In genomic region chr4:53987761-53988171, GRCh38 we compare ENCODE assay signal across 13 cellular contexts.
DNase-seq lines count a peak whose midpoint lies in the region; FAIRE-seq and TF ChIP-seq lines count a peak whose summit lies in the region.
"Had no signal": no experiment of that assay in that cellular context is flagged by ENCODE, and none has a peak within 500 bp of the region (broad histone marks: within the 10 kb centered on the region; RNA-seq: fewer than 3 reads in every experiment).

No MANE protein-coding gene starts in this region.

- TF ChIP-seq CTCF in RWPE1 (conservative IDR thresholded peaks at IDR 0.05; ENCODE audit: low read depth): no peak
- TF ChIP-seq CTCF in fibroblast of mammary gland (conservative IDR thresholded peaks at IDR 0.05; ENCODE audit: control insufficient read depth, insufficient read depth, low read depth, low read length): no peak
- no peak for TF ChIP-seq CTCF in osteocyte (IDR thresholded peaks at IDR 0.05)

- TF ChIP-seq POLR2A in GM12892 (IDR thresholded peaks at IDR 0.05; ENCODE audit: low read depth, low read length): no peak

- H3K4me1 Mint-ChIP-seq in osteocyte (ENCODE audit: unreplicated experiment): peaks cover 2% of the 10 kb centered on the region

- peak overlapping the region; percentile 3 for H3K27ac Mint-ChIP-seq in osteocyte (ENCODE audit: unreplicated experiment)
- H3K27ac Mint-ChIP-seq: activated T-helper 1 cell treated with anti-CD3 and anti-CD28 coated beads, Interleukin-12 subunit alpha, Interleukin-12 subunit beta, Interleukin-2, Interleukin-4 antibody, amounts not matched to agents 30 ng/mL and 10 ng/mL and 1 ng/mL, durations not matched to agents 14 hours and 24 hours and 36 hours had no signal

- CTCF ChIA-PET in RWPE1 (lab: Yijun Ruan, JAX): interaction anchor here (1.5 kb wide), 1 partner anchor 23 kb away, joined by 3 read pairs; no protein-coding TSS in a partner anchor

- FAIRE-seq in GM12892 (lab: Jason Lieb, UNC) (no peak), HTR-8/SVneo (lab: Jason Lieb, UNC) (no peak)
- FAIRE-seq: GM18507, TTC549 had no signal

- H3K36me3 Mint-ChIP-seq in osteocyte (ENCODE audit: unreplicated experiment): no peaks in the 10 kb centered on the region

- POLR2A ChIA-PET in RWPE1 (lab: Yijun Ruan, JAX; ENCODE audit: low non-redundant PET): interaction anchor here (0.6 kb wide), 1 partner anchor 128 kb away, joined by 4 read pairs; no protein-coding TSS in a partner anchor

- no peak overlapping the region for H3K4me3 ChIP-seq in fibroblast of mammary gland (ENCODE audit: control insufficient read depth, low read depth, low read length)
- H3K4me3 ChIP-seq: heart right ventricle, upper lobe of right lung had no signal

- no peaks in the 10 kb centered on the region for H3K9me3 Mint-ChIP-seq in osteocyte (ENCODE audit: unreplicated experiment)
- H3K9me3 Mint-ChIP-seq: activated T-helper 1 cell treated with anti-CD3 and anti-CD28 coated beads, Interleukin-12 subunit alpha, Interleukin-12 subunit beta, Interleukin-2, Interleukin-4 antibody, amounts not matched to agents 30 ng/mL and 10 ng/mL and 1 ng/mL, durations not matched to agents 14 hours and 24 hours and 36 hours had no signal

- H3K27ac ChIP-seq in RWPE1: no peak overlapping the region
- H3K27ac ChIP-seq: heart right ventricle, KMS-11, upper lobe of right lung had no signal

- DNase-seq in GM04503 (ENCODE audit: low read depth): peak; percentile 37
- peak; percentile 65 for DNase-seq in RWPE1 (ENCODE audit: low spot score)
- peak; percentile 84 for DNase-seq in fibroblast of mammary gland (ENCODE audit: low read depth)
- no peak for DNase-seq in osteocyte (ENCODE audit: extremely low spot score, unreplicated experiment)
- no peak for DNase-seq in GM12892 (ENCODE audit: insufficient read length)
- DNase-seq in stimulated activated CD4-positive, alpha-beta T cell treated with anti-CD3 and anti-CD28 coated beads, Interleukin-2, amount 100 ng/mL, for 48 hours: no peak
- DNase-seq in HTR-8/SVneo (ENCODE audit: insufficient read length, low spot score): no peak
- DNase-seq: heart right ventricle, upper lobe of right lung had no signal

- H3K27me3 Mint-ChIP-seq in osteocyte (ENCODE audit: unreplicated experiment): no peaks in the 10 kb centered on the region

- no peak overlapping the region for H3K4me3 Mint-ChIP-seq in osteocyte (ENCODE audit: unreplicated experiment)
- H3K4me3 Mint-ChIP-seq: activated T-helper 1 cell treated with anti-CD3 and anti-CD28 coated beads, Interleukin-12 subunit alpha, Interleukin-12 subunit beta, Interleukin-2, Interleukin-4 antibody, amounts not matched to agents 30 ng/mL and 10 ng/mL and 1 ng/mL, durations not matched to agents 14 hours and 24 hours and 36 hours had no signal

Comparison
In these comparisons a context has a peak if more than half of its experiments do, and no peak if none do; other contexts are left out.
1. DNase-seq: peak in GM04503 (single experiment), RWPE1 (single experiment) and fibroblast of mammary gland (single experiment); none in osteocyte (single experiment), GM12892 (single experiment), stimulated activated CD4-positive, alpha-beta T cell treated with anti-CD3 and anti-CD28 coated beads, Interleukin-2, amount 100 ng/mL, for 48 hours (0 of 2) and HTR-8/SVneo (single experiment).